Comparison of ENCODE assay signal across 18 cellular contexts in genomic region chr7:116185956-116186355, GRCh38.
"Had no signal": no experiment of that assay in that cellular context is flagged by ENCODE, and none has a peak within 500 bp of the region (broad histone marks: within the 10 kb centered on the region; RNA-seq: fewer than 3 reads in every experiment).

No MANE protein-coding gene starts in this region.

- ATAC-seq: activated CD4-positive, alpha-beta T cell treated with anti-CD3 and anti-CD28 coated beads for 36 hours; activated T-cell treated with anti-CD3 and anti-CD28 coated beads, Interleukin-2, amount 50 U/mL, for 72 hours; left ventricle myocardium superior had no signal

- H3K4me1 ChIP-seq: spleen, vagina had no signal

- H3K36me3 ChIP-seq: spleen, thoracic aorta, vagina had no signal

- H3K4me3 ChIP-seq: spleen, thoracic aorta, vagina had no signal

- H3K27ac ChIP-seq: spleen, thoracic aorta, vagina had no signal

- H3K27me3 ChIP-seq: vagina had no signal

- DNase-seq: activated B cell treated with CpG ODN at 0.5 μM for 24 hours; activated CD4-positive, alpha-beta T cell treated with anti-CD3 and anti-CD28 coated beads for 36 hours; activated CD4-positive, alpha-beta T cell treated with anti-CD3 and anti-CD28 coated beads, Interleukin-2, amount 50 U/mL, for 4 hours; activated effector memory CD4-positive, alpha-beta T cell treated with anti-CD3 and anti-CD28 coated beads, Interleukin-2, amount 50 U/mL, for 16 hours; activated naive CD4-positive, alpha-beta T cell treated with anti-CD3 and anti-CD28 coated beads, Interleukin-2, amount 10 ng/mL, durations not matched to agents 7 days and 5 days; activated T-cell treated with anti-CD3 and anti-CD28 coated beads, Interleukin-2, amount 50 U/mL, for 72 hours; caudate nucleus; dermis blood vessel endothelial cell; effector CD8-positive, alpha-beta T cell; hippocampal formation; left ventricle myocardium superior; naive B cell; spleen; stimulated activated CD4-positive, alpha-beta T cell treated with anti-CD3 and anti-CD28 coated beads, Interleukin-4, amount 100 ng/mL, for 1 hour; stimulated activated naive CD4-positive, alpha-beta T cell treated with Interleukin-2 at 50 U/mL for 16 hours; T1000 had no signal

- H3K9me3 ChIP-seq: thoracic aorta, vagina had no signal
